ENCODE assay signal across 1 cellular context in genomic region chr2:3423492-3424170, GRCh38.
TF ChIP-seq lines count a peak whose summit lies in the region.

No MANE protein-coding gene starts in this region.

TF ChIP-seq in HepG2, 621 proteins besides CTCF, POLR2A, EP300 and RAD21 (continued from another document and continues in another):
- TF ChIP-seq SNAPC4 (CRISPR knock-in tag; IDR thresholded peaks at IDR 0.05) (no peak), ZNF597 (CRISPR knock-in tag; IDR thresholded peaks at IDR 0.05) (no peak), ZNF564 (CRISPR knock-in tag; IDR thresholded peaks at IDR 0.05) (no peak), ZNF101 (CRISPR knock-in tag; IDR thresholded peaks at IDR 0.05; ENCODE audit: borderline replicate concordance, low read depth) (no peak), GMEB1 (CRISPR knock-in tag; IDR thresholded peaks at IDR 0.05; ENCODE audit: borderline replicate concordance) (no peak), SMAD1 (CRISPR knock-in tag; IDR thresholded peaks at IDR 0.05; ENCODE audit: borderline replicate concordance, low read depth) (no peak), ZNF839 (CRISPR knock-in tag; IDR thresholded peaks at IDR 0.05; ENCODE audit: borderline replicate concordance) (no peak), SP1 (IDR thresholded peaks at IDR 0.05) (no peak), SP1 (CRISPR knock-in tag; IDR thresholded peaks at IDR 0.05) (no peak), PHB2 (IDR thresholded peaks at IDR 0.05; ENCODE audit: partially characterized antibody) (no peak), TEAD2 (CRISPR knock-in tag; IDR thresholded peaks at IDR 0.05) (no peak), ZNF180 (CRISPR knock-in tag; IDR thresholded peaks at IDR 0.05; ENCODE audit: borderline replicate concordance, low read depth) (no peak), ZIK1 (CRISPR knock-in tag; IDR thresholded peaks at IDR 0.05; ENCODE audit: borderline replicate concordance, low read depth) (no peak), ZMYM4 (CRISPR knock-in tag; IDR thresholded peaks at IDR 0.05) (peak; percentile 76), ZFP90 (CRISPR knock-in tag; IDR thresholded peaks at IDR 0.05; ENCODE audit: borderline replicate concordance) (no peak), RFX1 (IDR thresholded peaks at IDR 0.05) (no peak), CAMTA2 (CRISPR knock-in tag; IDR thresholded peaks at IDR 0.05; ENCODE audit: borderline replicate concordance) (no peak), ZBTB38 (CRISPR knock-in tag; IDR thresholded peaks at IDR 0.05) (peak; percentile 92), ELF4 (CRISPR knock-in tag; IDR thresholded peaks at IDR 0.05; ENCODE audit: borderline replicate concordance) (no peak), HDAC1 (CRISPR knock-in tag; IDR thresholded peaks at IDR 0.05) (0 out of 2 replicates have a peak, but pooled peaks have one; percentile 37), NAIF1 (CRISPR knock-in tag; IDR thresholded peaks at IDR 0.05; ENCODE audit: borderline replicate concordance) (no peak), NFRKB (IDR thresholded peaks at IDR 0.05) (no peak), AKAP8 (CRISPR knock-in tag; IDR thresholded peaks at IDR 0.05) (no peak), TCF7L2 (IDR thresholded peaks at IDR 0.05; ENCODE audit: low read depth, low read length) (no peak), CHCHD3 (CRISPR knock-in tag; IDR thresholded peaks at IDR 0.05) (no peak), CREB3 (CRISPR knock-in tag; IDR thresholded peaks at IDR 0.05) (no peak), ZNF431 (CRISPR knock-in tag; IDR thresholded peaks at IDR 0.05; ENCODE audit: borderline replicate concordance, low read depth) (no peak), ZNF639 (CRISPR knock-in tag; conservative IDR thresholded peaks at IDR 0.05) (no peak), ZNF34 (CRISPR knock-in tag; IDR thresholded peaks at IDR 0.05; ENCODE audit: borderline replicate concordance) (no peak), ZNF383 (CRISPR knock-in tag; IDR thresholded peaks at IDR 0.05; ENCODE audit: borderline replicate concordance) (no peak), ZNF569 (CRISPR knock-in tag; IDR thresholded peaks at IDR 0.05; ENCODE audit: borderline replicate concordance) (no peak), SNAPC5 (CRISPR knock-in tag; IDR thresholded peaks at IDR 0.05; ENCODE audit: borderline replicate concordance) (no peak), GABPA (IDR thresholded peaks at IDR 0.05; ENCODE audit: low read depth, low read length) (no peak), GABPA (CRISPR knock-in tag; IDR thresholded peaks at IDR 0.05; ENCODE audit: low read depth) (peak; percentile 60), GTF3A (CRISPR knock-in tag; conservative IDR thresholded peaks at IDR 0.05) (no peak), ZNF543 (CRISPR knock-in tag; IDR thresholded peaks at IDR 0.05) (no peak)
- TF ChIP-seq, protein P1, sequence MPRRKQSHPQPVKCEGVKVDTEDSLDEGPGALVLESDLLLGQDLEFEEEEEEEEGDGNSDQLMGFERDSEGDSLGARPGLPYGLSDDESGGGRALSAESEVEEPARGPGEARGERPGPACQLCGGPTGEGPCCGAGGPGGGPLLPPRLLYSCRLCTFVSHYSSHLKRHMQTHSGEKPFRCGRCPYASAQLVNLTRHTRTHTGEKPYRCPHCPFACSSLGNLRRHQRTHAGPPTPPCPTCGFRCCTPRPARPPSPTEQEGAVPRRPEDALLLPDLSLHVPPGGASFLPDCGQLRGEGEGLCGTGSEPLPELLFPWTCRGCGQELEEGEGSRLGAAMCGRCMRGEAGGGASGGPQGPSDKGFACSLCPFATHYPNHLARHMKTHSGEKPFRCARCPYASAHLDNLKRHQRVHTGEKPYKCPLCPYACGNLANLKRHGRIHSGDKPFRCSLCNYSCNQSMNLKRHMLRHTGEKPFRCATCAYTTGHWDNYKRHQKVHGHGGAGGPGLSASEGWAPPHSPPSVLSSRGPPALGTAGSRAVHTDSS (CRISPR knock-in tag; conservative IDR thresholded peaks at IDR 0.05) = no peak
- TF ChIP-seq, protein P2, sequence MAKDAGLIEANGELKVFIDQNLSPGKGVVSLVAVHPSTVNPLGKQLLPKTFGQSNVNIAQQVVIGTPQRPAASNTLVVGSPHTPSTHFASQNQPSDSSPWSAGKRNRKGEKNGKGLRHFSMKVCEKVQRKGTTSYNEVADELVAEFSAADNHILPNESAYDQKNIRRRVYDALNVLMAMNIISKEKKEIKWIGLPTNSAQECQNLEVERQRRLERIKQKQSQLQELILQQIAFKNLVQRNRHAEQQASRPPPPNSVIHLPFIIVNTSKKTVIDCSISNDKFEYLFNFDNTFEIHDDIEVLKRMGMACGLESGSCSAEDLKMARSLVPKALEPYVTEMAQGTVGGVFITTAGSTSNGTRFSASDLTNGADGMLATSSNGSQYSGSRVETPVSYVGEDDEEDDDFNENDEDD (CRISPR knock-in tag; IDR thresholded peaks at IDR 0.05; ENCODE audit: borderline replicate concordance) = peak; percentile 71; the same call in 1 of the 2 replicates
- TF ChIP-seq, protein P3, sequence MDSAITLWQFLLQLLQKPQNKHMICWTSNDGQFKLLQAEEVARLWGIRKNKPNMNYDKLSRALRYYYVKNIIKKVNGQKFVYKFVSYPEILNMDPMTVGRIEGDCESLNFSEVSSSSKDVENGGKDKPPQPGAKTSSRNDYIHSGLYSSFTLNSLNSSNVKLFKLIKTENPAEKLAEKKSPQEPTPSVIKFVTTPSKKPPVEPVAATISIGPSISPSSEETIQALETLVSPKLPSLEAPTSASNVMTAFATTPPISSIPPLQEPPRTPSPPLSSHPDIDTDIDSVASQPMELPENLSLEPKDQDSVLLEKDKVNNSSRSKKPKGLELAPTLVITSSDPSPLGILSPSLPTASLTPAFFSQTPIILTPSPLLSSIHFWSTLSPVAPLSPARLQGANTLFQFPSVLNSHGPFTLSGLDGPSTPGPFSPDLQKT (CRISPR knock-in tag; IDR thresholded peaks at IDR 0.05; ENCODE audit: borderline replicate concordance) = no peak
- TF ChIP-seq, protein P4, sequence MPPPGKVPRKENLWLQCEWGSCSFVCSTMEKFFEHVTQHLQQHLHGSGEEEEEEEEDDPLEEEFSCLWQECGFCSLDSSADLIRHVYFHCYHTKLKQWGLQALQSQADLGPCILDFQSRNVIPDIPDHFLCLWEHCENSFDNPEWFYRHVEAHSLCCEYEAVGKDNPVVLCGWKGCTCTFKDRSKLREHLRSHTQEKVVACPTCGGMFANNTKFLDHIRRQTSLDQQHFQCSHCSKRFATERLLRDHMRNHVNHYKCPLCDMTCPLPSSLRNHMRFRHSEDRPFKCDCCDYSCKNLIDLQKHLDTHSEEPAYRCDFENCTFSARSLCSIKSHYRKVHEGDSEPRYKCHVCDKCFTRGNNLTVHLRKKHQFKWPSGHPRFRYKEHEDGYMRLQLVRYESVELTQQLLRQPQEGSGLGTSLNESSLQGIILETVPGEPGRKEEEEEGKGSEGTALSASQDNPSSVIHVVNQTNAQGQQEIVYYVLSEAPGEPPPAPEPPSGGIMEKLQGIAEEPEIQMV (CRISPR knock-in tag; IDR thresholded peaks at IDR 0.05; ENCODE audit: low read depth) = 0 out of 2 replicates have a peak, but pooled peaks have one; percentile 37
- TF ChIP-seq, protein P5, sequence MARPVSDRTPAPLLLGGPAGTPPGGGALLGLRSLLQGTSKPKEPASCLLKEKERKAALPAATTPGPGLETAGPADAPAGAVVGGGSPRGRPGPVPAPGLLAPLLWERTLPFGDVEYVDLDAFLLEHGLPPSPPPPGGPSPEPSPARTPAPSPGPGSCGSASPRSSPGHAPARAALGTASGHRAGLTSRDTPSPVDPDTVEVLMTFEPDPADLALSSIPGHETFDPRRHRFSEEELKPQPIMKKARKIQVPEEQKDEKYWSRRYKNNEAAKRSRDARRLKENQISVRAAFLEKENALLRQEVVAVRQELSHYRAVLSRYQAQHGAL (CRISPR knock-in tag; IDR thresholded peaks at IDR 0.05; ENCODE audit: not compliant biosample characterization) = no peak
- TF ChIP-seq, protein P6, sequence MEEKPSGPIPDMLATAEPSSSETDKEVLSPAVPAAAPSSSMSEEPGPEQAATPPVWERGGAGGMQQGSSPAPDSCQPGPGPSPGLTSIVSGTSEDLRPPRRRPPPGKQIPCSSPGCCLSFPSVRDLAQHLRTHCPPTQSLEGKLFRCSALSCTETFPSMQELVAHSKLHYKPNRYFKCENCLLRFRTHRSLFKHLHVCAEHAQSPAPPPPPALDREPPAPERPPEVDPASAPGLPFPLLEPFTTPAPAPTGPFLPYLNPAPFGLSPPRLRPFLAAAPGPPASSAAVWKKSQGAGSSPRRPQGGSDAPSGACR (CRISPR knock-in tag; IDR thresholded peaks at IDR 0.05) = no peak
